Comparison of ENCODE assay signal across 8 cellular contexts in the genomic region with DNA sequence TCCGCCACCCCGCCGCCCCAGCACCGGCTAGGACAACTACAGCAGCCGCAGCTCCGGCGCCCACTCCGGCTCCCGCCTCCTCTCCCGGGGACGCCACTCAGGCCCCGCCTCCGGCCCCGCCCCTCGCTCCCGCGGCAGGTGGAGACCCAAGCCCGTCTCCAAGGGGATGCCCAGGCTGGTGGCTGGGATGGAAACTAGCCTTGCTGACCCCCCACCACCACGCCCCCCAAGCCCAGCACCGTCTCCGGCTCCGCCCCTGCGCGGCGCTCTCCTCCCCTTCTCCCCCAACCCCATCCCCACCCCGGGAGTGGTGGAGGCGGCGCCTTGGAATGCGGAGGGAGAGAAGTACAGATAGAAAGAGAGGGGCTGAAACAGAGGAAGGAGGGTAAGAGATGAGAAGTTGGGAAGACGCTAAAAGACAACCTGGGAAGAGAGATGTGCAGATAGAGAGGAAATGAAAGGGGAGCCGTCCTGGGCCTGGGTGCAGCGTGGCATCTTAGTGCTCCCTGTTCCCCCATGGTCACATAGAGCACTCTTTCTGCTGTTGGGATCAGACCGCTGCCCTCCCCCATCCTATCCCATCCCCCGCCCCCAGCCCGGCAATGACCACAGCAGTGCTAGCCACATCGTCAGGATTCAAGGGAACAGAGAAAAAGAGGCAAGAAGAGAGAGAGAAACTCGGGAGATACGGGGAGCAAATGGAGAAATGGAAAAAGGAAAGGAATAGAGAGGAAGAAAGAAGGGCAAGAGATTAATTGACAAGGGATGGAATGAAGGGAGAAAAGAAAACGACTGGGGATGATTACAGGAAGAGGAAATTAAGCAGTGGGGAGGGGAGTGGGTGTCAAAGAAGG. TPM values are rescaled to one million over a fixed set of nuclear protein-coding genes. Genes with fewer than 3 reads are reported as not detected.
DNase-seq lines count a peak whose midpoint lies in the region; ATAC-seq and TF ChIP-seq lines count a peak whose summit lies in the region.

TSS of gene ITGA7 (minus strand) at position 64 of the 854 bp plus-strand sequence. CDS start 222 bp downstream, outside the sequence.

- H3K79me2 ChIP-seq in SU-DHL-6 (ENCODE audit: insufficient read depth, low read length): no peaks in the 10 kb centered on the region

- no peaks in the 10 kb centered on the region for H3K9me2 ChIP-seq in SU-DHL-6 (replicated peaks; ENCODE audit: insufficient read depth, low read length)

- peak within 1 kb of the TSS; percentile 56 for H3K4me2 ChIP-seq in SU-DHL-6 (ENCODE audit: low read depth, low read length, poor library complexity, severe bottlenecking)

- TF ChIP-seq CTCF in GM10248 (IDR thresholded peaks at IDR 0.05; ENCODE audit: control extremely low read depth, extremely low read depth, low read depth, missing control alignments): no peak
- no peak for TF ChIP-seq CTCF in SU-DHL-6 (IDR thresholded peaks at IDR 0.05; ENCODE audit: insufficient read depth, low read length, poor library complexity, severe bottlenecking)

- H3K9me3 ChIP-seq in HUES48 (ENCODE audit: control insufficient read depth, insufficient read depth, low read length) (no peaks in the 10 kb centered on the region), SU-DHL-6 (ENCODE audit: insufficient read depth, low read length) (no peaks in the 10 kb centered on the region)

- no peaks in the 10 kb centered on the region for H3K36me3 ChIP-seq in HUES48 (ENCODE audit: control insufficient read depth, insufficient read depth, low read length)
- no peaks in the 10 kb centered on the region for H3K36me3 ChIP-seq in SU-DHL-6 (ENCODE audit: low read length)

- DNase-seq in GM10248 (ENCODE audit: extremely low spot score) (peak; percentile 81), amygdala (lab: John Stamatoyannopoulos, UW) (peak in 47 of 56 donors; percentile 17 to 81 (median 52)), hepatic stellate cell (ENCODE audit: low spot score) (peak; percentile 72), retina (peak; percentile 77), H4 (ENCODE audit: low spot score) (no peak)

- no peak within 1 kb of the TSS for H2AFZ ChIP-seq in SU-DHL-6 (ENCODE audit: low read depth, low read length, severe bottlenecking)

- peaks cover 28% of the 10 kb centered on the region for H3K4me1 ChIP-seq in HUES48 (ENCODE audit: control insufficient read depth, insufficient read depth, low read length)

- H3F3A ChIP-seq in SU-DHL-6 (ENCODE audit: insufficient read depth): no peaks in the 10 kb centered on the region

- H4K20me1 ChIP-seq in SU-DHL-6 (ENCODE audit: low read depth, low read length): no peaks in the 10 kb centered on the region

- H3K27me3 ChIP-seq in HUES48 (ENCODE audit: control insufficient read depth, insufficient read depth, low read length) (peaks cover 20% of the 10 kb centered on the region), SU-DHL-6 (ENCODE audit: low read length) (no peaks in the 10 kb centered on the region)

- CTCF ChIA-PET in GM10248 (lab: Yijun Ruan, JAX): interaction anchor here (1.6 to 2.1 kb wide), 2 partner anchors 17 to 31 kb away, joined by 3 to 5 read pairs; no protein-coding TSS in a partner anchor

- ATAC-seq in HG02623 (IDR thresholded peaks at IDR 0.05; ENCODE audit: unreplicated experiment): no peak

- POLR2A ChIA-PET in GM10248 (lab: Yijun Ruan, JAX): interaction anchor here (0.6 kb wide), 1 partner anchor 336 kb away, joined by 6 read pairs; no protein-coding TSS in a partner anchor

- H3K27ac ChIP-seq in HUES48 (ENCODE audit: low read depth, low read length) (peak within 1 kb of the TSS; percentile 72), SU-DHL-6 (ENCODE audit: low read depth, low read length) (no peak within 1 kb of the TSS)

- H3K4me3 ChIP-seq in HUES48 (ENCODE audit: low read depth, low read length) (peak within 1 kb of the TSS; percentile 90), SU-DHL-6 (ENCODE audit: insufficient read depth, low read length, poor library complexity, severe bottlenecking) (peak within 1 kb of the TSS; percentile 31)

- H3K9ac ChIP-seq in HUES48 (ENCODE audit: low read depth, low read length) (peak within 1 kb of the TSS; percentile 61), SU-DHL-6 (ENCODE audit: low read length) (no peak within 1 kb of the TSS)

RNA-seq across cellular contexts. Expression of gene ITGA7, which starts in this region (rescaled TPM):
- total RNA-seq in H4 (2014; rRNA removed; shearing (Covaris generic)): 0.88 and 1.2 TPM in 2 replicates
